Comparison of ENCODE assay signal across 13 cellular contexts in genomic region chr14:84006643-84007137, GRCh38.
A peak's percentile ranks its signal among the peaks of the same experiment; 100 is the strongest.
DNase-seq lines count a peak whose midpoint lies in the region; ATAC-seq and TF ChIP-seq lines count a peak whose summit lies in the region.
"Had no signal": no experiment of that assay in that cellular context is flagged by ENCODE, and none has a peak within 500 bp of the region (broad histone marks: within the 10 kb centered on the region; RNA-seq: fewer than 3 reads in every experiment).

No MANE protein-coding gene starts in this region.

- intact Hi-C loops in left colon (cut with DNase I, micrococcal nuclease): no loop called here

- H3K36me3 Mint-ChIP-seq in osteocyte (ENCODE audit: unreplicated experiment): no peaks in the 10 kb centered on the region
- H3K36me3 Mint-ChIP-seq: IgD-negative memory B cell had no signal

- H3K4me3 ChIP-seq in choroid plexus epithelial cell (ENCODE audit: low read depth, low read length): no peak overlapping the region

- peak; percentile 21 for TF ChIP-seq CTCF in choroid plexus epithelial cell (conservative IDR thresholded peaks at IDR 0.05; ENCODE audit: low read depth, low read length)
- peak; percentile 28 for TF ChIP-seq CTCF in osteocyte (IDR thresholded peaks at IDR 0.05)

- H3K27ac Mint-ChIP-seq in osteocyte (ENCODE audit: unreplicated experiment): no peak overlapping the region
- H3K27ac Mint-ChIP-seq: IgD-negative memory B cell had no signal

- peak; percentile 77 for DNase-seq in NCI-H1092 (lab: John Stamatoyannopoulos, UW)
- DNase-seq in NCI-H2171 treated with DMSO at 0.1 percent for 48 hours (lab: John Stamatoyannopoulos, UW): peak; percentile 73
- peak; percentile 34 for DNase-seq in choroid plexus epithelial cell (ENCODE audit: low read depth)
- no peak for DNase-seq in osteocyte (ENCODE audit: extremely low spot score, unreplicated experiment)
- DNase-seq in left colon: no peak
- DNase-seq in mesenteric fat pad (ENCODE audit: low spot score): no peak
- DNase-seq: amygdala; erythroblast; stimulated activated CD4-positive, alpha-beta T cell treated with anti-CD3 and anti-CD28 coated beads, Interleukin-15, amount 100 ng/mL, for 24 hours; T1000 had no signal

- ATAC-seq in left colon: no peak
- ATAC-seq in GM18873 (IDR thresholded peaks at IDR 0.05; ENCODE audit: low FRiP score, unreplicated experiment): no peak

- no peak overlapping the region for H3K4me3 Mint-ChIP-seq in osteocyte (ENCODE audit: unreplicated experiment)
- H3K4me3 Mint-ChIP-seq: IgD-negative memory B cell, neural crest cell had no signal

- no peaks in the 10 kb centered on the region for H3K9me3 Mint-ChIP-seq in osteocyte (ENCODE audit: unreplicated experiment)

- H3K4me1 Mint-ChIP-seq in osteocyte (ENCODE audit: unreplicated experiment): no peaks in the 10 kb centered on the region
- H3K4me1 Mint-ChIP-seq: IgD-negative memory B cell had no signal

- no peaks in the 10 kb centered on the region for H3K27me3 Mint-ChIP-seq in osteocyte (ENCODE audit: unreplicated experiment)
- H3K27me3 Mint-ChIP-seq: IgD-negative memory B cell had no signal

Comparison
In these comparisons a context has a peak if more than half of its experiments do, and no peak if none do; other contexts are left out.
1. DNase-seq: peak in NCI-H1092 (single experiment), NCI-H2171 treated with DMSO at 0.1 percent for 48 hours (single experiment) and choroid plexus epithelial cell (single experiment); none in osteocyte (single experiment), left colon (0 of 2) and mesenteric fat pad (single experiment).